ENCODE assay signal across 12 cellular contexts in the genomic region with DNA sequence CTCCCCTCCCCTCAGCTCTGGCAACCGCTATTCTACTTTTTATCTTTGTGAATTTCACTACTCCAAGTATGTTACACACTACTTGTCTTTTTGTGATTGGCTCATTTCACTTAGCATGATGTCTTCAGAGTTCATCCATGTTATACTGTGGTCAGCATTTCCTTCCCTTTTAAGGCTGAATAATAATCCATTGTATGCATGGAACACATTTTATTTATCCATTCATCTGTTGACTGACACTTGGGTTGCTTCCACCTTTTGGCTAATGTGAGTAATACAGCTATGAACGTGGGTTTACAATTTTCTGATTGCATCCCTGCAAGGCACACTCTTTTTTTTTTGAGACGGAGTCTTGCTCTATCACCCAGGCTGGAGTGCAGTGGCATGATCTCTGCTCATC. TPM values are rescaled to one million over a fixed set of nuclear protein-coding genes. Genes with fewer than 3 reads are reported as not detected.
A peak's percentile ranks its signal among the peaks of the same experiment; 100 is the strongest.
DNase-seq lines count a peak whose midpoint lies in the region; ATAC-seq lines count a peak whose summit lies in the region.
"Had no signal": no experiment of that assay in that cellular context is flagged by ENCODE, and none has a peak within 500 bp of the region (broad histone marks: within the 10 kb centered on the region; RNA-seq: fewer than 3 reads in every experiment).

No MANE protein-coding gene starts in this region.

- H3K9me3 Mint-ChIP-seq in activated naive CD8-positive, alpha-beta T cell (ENCODE audit: low read depth), result no peaks in the 10 kb centered on the region
- no peaks in the 10 kb centered on the region for H3K9me3 Mint-ChIP-seq in activated naive CD8-positive, alpha-beta T cell treated with anti-CD3 and anti-CD28 coated beads for 36 hours

- H3K36me3 Mint-ChIP-seq in activated naive CD8-positive, alpha-beta T cell, result peaks cover 9% of the 10 kb centered on the region
- peaks cover 53% of the 10 kb centered on the region for H3K36me3 Mint-ChIP-seq in activated naive CD8-positive, alpha-beta T cell treated with anti-CD3 and anti-CD28 coated beads for 36 hours

- H3K4me3 Mint-ChIP-seq in activated naive CD8-positive, alpha-beta T cell, result no peak overlapping the region
- H3K4me3 Mint-ChIP-seq in activated naive CD8-positive, alpha-beta T cell treated with anti-CD3 and anti-CD28 coated beads for 36 hours, result no peak overlapping the region
- H3K4me3 Mint-ChIP-seq: naive thymus-derived CD8-positive, alpha-beta T cell had no signal

- H3K27ac ChIP-seq in epithelial cell of prostate (peak overlapping the region; percentile 73), temporal lobe (ENCODE audit: low read depth, low read length) (peak overlapping the region; percentile 40)
- H3K27ac ChIP-seq: SJCRH30, thyroid gland had no signal

- ATAC-seq in GM21526 (IDR thresholded peaks at IDR 0.05; ENCODE audit: low FRiP score, unreplicated experiment) (no peak), HG03135 (IDR thresholded peaks at IDR 0.05; ENCODE audit: unreplicated experiment) (no peak)
- ATAC-seq: naive thymus-derived CD8-positive, alpha-beta T cell had no signal

- no peak for DNase-seq in activated naive CD8-positive, alpha-beta T cell treated with anti-CD3 and anti-CD28 coated beads for 36 hours
- DNase-seq in OCI-M1 (lab: John Stamatoyannopoulos, UW) (peak; percentile 25), epithelial cell of prostate (ENCODE audit: low read depth, low spot score) (no peak), retina (no peak)
- DNase-seq: cortex of kidney; naive thymus-derived CD8-positive, alpha-beta T cell; SJCRH30; thyroid gland had no signal

- H3K27me3 Mint-ChIP-seq in activated naive CD8-positive, alpha-beta T cell, result no peaks in the 10 kb centered on the region
- H3K27me3 Mint-ChIP-seq in activated naive CD8-positive, alpha-beta T cell treated with anti-CD3 and anti-CD28 coated beads for 36 hours, result no peaks in the 10 kb centered on the region
- H3K27me3 Mint-ChIP-seq: naive thymus-derived CD8-positive, alpha-beta T cell had no signal

- H3K4me1 Mint-ChIP-seq in activated naive CD8-positive, alpha-beta T cell (ENCODE audit: low read depth), result peaks cover 24% of the 10 kb centered on the region
- peaks cover 39% of the 10 kb centered on the region for H3K4me1 Mint-ChIP-seq in activated naive CD8-positive, alpha-beta T cell treated with anti-CD3 and anti-CD28 coated beads for 36 hours

- H3K27ac Mint-ChIP-seq in activated naive CD8-positive, alpha-beta T cell, result peak overlapping the region; percentile 2
- no peak overlapping the region for H3K27ac Mint-ChIP-seq in activated naive CD8-positive, alpha-beta T cell treated with anti-CD3 and anti-CD28 coated beads for 36 hours
- H3K27ac Mint-ChIP-seq: naive thymus-derived CD8-positive, alpha-beta T cell had no signal

RNA-seq across cellular contexts. Expression of a gene that starts 53.0 kb away (rescaled TPM):
- total RNA-seq in activated naive CD8-positive, alpha-beta T cell treated with anti-CD3 and anti-CD28 coated beads for 36 hours, result 10 to 100 TPM; 58.6 to 65.6 TPM
- total RNA-seq in temporal lobe, result 128 TPM
